1 cellular context compared by ENCODE assay signal in genomic region chr19:37655689-37656491, GRCh38.
TF ChIP-seq lines count a peak whose summit lies in the region.

No MANE protein-coding gene starts in this region.

TF ChIP-seq in K562, 482 proteins besides CTCF, POLR2A, EP300 and RAD21 (continued from another document):
- peak; percentile 60; the same call in 1 of the 2 replicates for TF ChIP-seq CREM (IDR thresholded peaks at IDR 0.05; ENCODE audit: low read depth)
- peak; percentile 93; the same call in 1 of the 2 replicates for TF ChIP-seq MTA3 (IDR thresholded peaks at IDR 0.05; ENCODE audit: borderline replicate concordance)
- no peak for TF ChIP-seq CHD4 (IDR thresholded peaks at IDR 0.05; ENCODE audit: insufficient read depth, insufficient replicate concordance, low read depth, low read length, poor library complexity, severe bottlenecking)
- TF ChIP-seq HMGXB4 (CRISPR knock-in tag; IDR thresholded peaks at IDR 0.05) = no peak
- peak; percentile 60 for TF ChIP-seq RB1 (IDR thresholded peaks at IDR 0.05; ENCODE audit: low read depth)
- TF ChIP-seq KDM1A (IDR thresholded peaks at IDR 0.05) = peak; percentile 33 to 74; a peak in 1 of 4 replicates
- TF ChIP-seq NKRF (IDR thresholded peaks at IDR 0.05; ENCODE audit: borderline replicate concordance) = peak; percentile 37; the same call in 1 of the 2 replicates
- TF ChIP-seq ELF4 (CRISPR knock-in tag; IDR thresholded peaks at IDR 0.05) = no peak
- TF ChIP-seq CBX1 (IDR thresholded peaks at IDR 0.05; ENCODE audit: low read depth) = peak; percentile 97; the same call in 1 of the 2 replicates
- no peak for TF ChIP-seq PRMT5 (CRISPR knock-in tag; IDR thresholded peaks at IDR 0.05)
- peak; percentile 24; the same call in 1 of the 2 replicates for TF ChIP-seq ETV1 (tag; conservative IDR thresholded peaks at IDR 0.05; ENCODE audit: low read depth)
- no peak for TF ChIP-seq ZNF143 (CRISPR knock-in tag; IDR thresholded peaks at IDR 0.05)
- TF ChIP-seq BRD4 (IDR thresholded peaks at IDR 0.05) = no peak
- no peak for TF ChIP-seq CUX1 (CRISPR knock-in tag; IDR thresholded peaks at IDR 0.05)
- peak; percentile 96 for TF ChIP-seq CHD2 (IDR thresholded peaks at IDR 0.05; ENCODE audit: low read depth, low read length)
- 0 out of 2 replicates have a peak, but pooled peaks have one; percentile 32 for TF ChIP-seq ZBTB7A (IDR thresholded peaks at IDR 0.05; ENCODE audit: borderline replicate concordance, control insufficient read depth, low read depth, low read length)
- 0 out of 2 replicates have a peak, but pooled peaks have one; percentile 28 for TF ChIP-seq LEF1 (IDR thresholded peaks at IDR 0.05)
- peak; percentile 84 for TF ChIP-seq PBX2 (CRISPR knock-in tag; IDR thresholded peaks at IDR 0.05; ENCODE audit: low read depth)
- TF ChIP-seq PBX2 (tag; conservative IDR thresholded peaks at IDR 0.05; ENCODE audit: low read depth) = peak; percentile 74
- no peak for TF ChIP-seq SLC30A9 (CRISPR knock-in tag; IDR thresholded peaks at IDR 0.05)
- TF ChIP-seq GABPA (tag; conservative IDR thresholded peaks at IDR 0.05; ENCODE audit: low read depth) = 0 out of 2 replicates have a peak, but pooled peaks have one; percentile 48
- TF ChIP-seq HDAC2 (IDR thresholded peaks at IDR 0.05) = peak; percentile 60; the same call in 1 of the 2 replicates
- peak; percentile 18; the same call in 1 of the 2 replicates for TF ChIP-seq ZNF280B (CRISPR knock-in tag; IDR thresholded peaks at IDR 0.05)
TF ChIP-seq in K562: peak in this region for 77.
